In the genomic region with DNA sequence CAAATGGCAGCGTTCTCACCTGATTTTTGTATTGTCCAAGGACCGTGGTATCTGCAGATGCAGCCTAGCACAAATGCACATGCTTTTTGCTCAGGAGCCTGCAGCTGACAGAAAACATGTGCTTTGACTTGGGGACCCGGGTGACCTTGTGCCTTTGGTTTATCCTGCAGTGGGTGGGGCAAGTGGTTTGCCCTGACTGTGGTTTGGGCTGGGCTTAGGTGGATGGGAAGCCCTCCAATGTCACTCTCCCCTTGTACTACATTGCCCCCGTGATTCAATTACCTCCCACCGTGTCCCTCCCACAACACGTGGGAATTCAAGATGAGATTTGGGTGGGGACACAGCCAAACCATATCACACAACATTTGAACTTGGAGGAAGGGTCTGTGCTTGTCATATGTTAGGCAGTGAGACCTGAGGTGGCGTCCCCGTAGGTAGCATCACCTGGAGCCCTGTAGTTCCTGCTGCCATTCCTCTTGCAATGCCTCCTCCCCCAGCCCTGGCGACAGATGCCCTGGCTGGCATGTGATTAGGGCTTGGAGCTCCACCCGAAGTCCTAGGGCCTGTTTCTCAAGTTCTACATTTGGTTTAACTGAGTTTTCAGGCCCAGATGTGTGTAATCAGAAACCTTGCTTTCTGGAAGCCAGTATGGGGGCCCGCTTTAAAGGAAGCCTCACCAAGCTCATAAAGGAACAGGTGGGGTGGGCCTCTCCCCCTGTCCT, we compare ENCODE assay signal across 8 cellular contexts. TPM values are rescaled to one million over a fixed set of nuclear protein-coding genes. Genes with fewer than 3 reads are reported as not detected.
DNase-seq lines count a peak whose midpoint lies in the region; ATAC-seq, FAIRE-seq and TF ChIP-seq lines count a peak whose summit lies in the region.

No MANE protein-coding gene starts in this region.

- peak overlapping the region; percentile 69 for H3K4me3 ChIP-seq in rectal smooth muscle tissue (ENCODE audit: low read length)

- TF ChIP-seq POLR2A in GM12891 (IDR thresholded peaks at IDR 0.05; ENCODE audit: low read depth, low read length) = no peak; the same call in 1 of the 2 replicates

- peaks cover 15% of the 10 kb centered on the region for H3K27me3 ChIP-seq in rectal smooth muscle tissue (ENCODE audit: control insufficient read depth, insufficient read depth, low read length)

- TF ChIP-seq CTCF in D721Med (IDR thresholded peaks at IDR 0.05; ENCODE audit: insufficient read depth, missing control alignments) = no peak

- no peak overlapping the region for H3K27ac ChIP-seq in rectal smooth muscle tissue (ENCODE audit: low read depth, low read length)

- H3K4me1 ChIP-seq in rectal smooth muscle tissue (ENCODE audit: control insufficient read depth, insufficient read depth, low read length) = peaks cover 2% of the 10 kb centered on the region

- FAIRE-seq in GM12891 (lab: Jason Lieb, UNC) (peak; percentile 40), D721Med (lab: Jason Lieb, UNC) (no peak)

- peak; percentile 22 for ATAC-seq in esophagus mucosa

- no peaks in the 10 kb centered on the region for H3K36me3 ChIP-seq in rectal smooth muscle tissue (ENCODE audit: control insufficient read depth, insufficient read depth, low read length)

- DNase-seq in GM12891 (ENCODE audit: insufficient read length, low spot score) (no peak), NOMO-1 (lab: John Stamatoyannopoulos, UW; ENCODE audit: unreplicated experiment in 2 of 2) (peak; percentile 47 to 50), NCI-H128 (lab: John Stamatoyannopoulos, UW; ENCODE audit: unreplicated experiment) (no peak), iPS-NIHi11 (ENCODE audit: low spot score) (no peak), DMS153 (lab: John Stamatoyannopoulos, UW) (no peak), D721Med (ENCODE audit: insufficient read length, low spot score) (no peak)

- H3K9ac ChIP-seq in rectal smooth muscle tissue (ENCODE audit: low read length) = no peak overlapping the region

TF ChIP-seq in GM12891, 5 proteins besides CTCF, POLR2A, EP300 and RAD21:
- TF ChIP-seq POLR2AphosphoS5 (IDR thresholded peaks at IDR 0.05; ENCODE audit: low read depth, low read length) = peak; percentile 33; the same call in 1 of the 2 replicates
- TF ChIP-seq SPI1 (IDR thresholded peaks at IDR 0.05; ENCODE audit: low read depth, low read length) = no peak

RNA-seq across cellular contexts. Expression of a gene that starts 2.1 kb away (rescaled TPM):
- polyA plus RNA-seq in GM12891 (2012; ENCODE audit: low read depth, missing spikeins) = 27.9 TPM
- 0.68 TPM for total RNA-seq in esophagus mucosa

Comparison
In these comparisons a context has a peak if more than half of its experiments do, and no peak if none do; other contexts are left out.
1. DNase-seq: peak in NOMO-1 (2 of 2); none in GM12891 (single experiment), NCI-H128 (single experiment), iPS-NIHi11 (single experiment), DMS153 (single experiment) and D721Med (single experiment).